ENCODE assay signal across 8 cellular contexts in the genomic region with DNA sequence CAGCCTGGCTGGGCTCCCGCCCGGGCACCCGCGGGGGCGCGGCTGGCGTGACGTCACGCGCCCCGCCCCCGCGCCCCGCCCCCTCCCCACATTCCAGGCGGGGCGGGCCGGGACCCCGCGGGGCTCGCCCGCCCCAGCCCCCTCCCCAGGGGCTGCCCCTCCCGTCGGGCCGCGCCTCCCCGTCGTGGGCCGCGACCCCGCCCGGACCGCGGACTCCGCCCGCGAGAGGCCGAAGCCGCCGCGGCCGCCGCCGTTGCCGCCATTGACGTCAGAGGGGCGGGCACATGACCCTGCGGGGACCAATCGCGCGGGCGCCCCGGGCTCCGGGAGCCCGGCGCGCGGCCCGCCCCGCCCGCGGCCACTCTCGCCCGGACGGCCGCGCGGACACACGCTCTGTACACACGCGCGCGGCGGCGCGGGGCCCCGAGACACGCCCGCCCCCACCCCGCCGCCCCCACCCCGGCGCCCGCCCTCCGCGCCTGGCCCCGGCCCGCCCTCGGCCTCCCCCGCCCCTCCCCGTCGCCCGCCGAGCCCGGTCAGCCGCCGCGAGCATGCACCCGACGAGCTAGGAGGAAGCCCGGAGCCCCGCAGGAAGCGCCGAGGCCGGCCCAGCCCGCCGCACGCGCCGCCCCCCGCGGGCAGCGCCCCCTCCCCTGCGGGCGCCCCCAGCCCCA. TPM values are rescaled to one million over a fixed set of nuclear protein-coding genes. Genes with fewer than 3 reads are reported as not detected.
DNase-seq lines count a peak whose midpoint lies in the region; ATAC-seq and TF ChIP-seq lines count a peak whose summit lies in the region.

A gene (plus strand): TSS at position 361 of the 674 bp plus-strand sequence.

- no peaks in the 10 kb centered on the region for H3K9me3 ChIP-seq in SJSA1 (replicated peaks)
- no peaks in the 10 kb centered on the region for H3K9me3 ChIP-seq in stomach smooth muscle (ENCODE audit: control insufficient read depth in 2 of 2, low read length in 2 of 2)

- TF ChIP-seq CTCF in Calu3 (IDR thresholded peaks at IDR 0.05; ENCODE audit: unreplicated experiment) (no peak), foreskin fibroblast (IDR thresholded peaks at IDR 0.05; ENCODE audit: low read depth, low read length) (no peak), neural crest cell (conservative IDR thresholded peaks at IDR 0.05) (no peak)

- peak within 1 kb of the TSS; percentile 74 for H3K4me3 ChIP-seq in SJSA1
- H3K4me3 ChIP-seq in foreskin fibroblast (ENCODE audit: low read depth in 1 of 2, low read length in 2 of 2), result peak within 1 kb of the TSS; percentile 77 to 82
- peak within 1 kb of the TSS; percentile 72 to 81 for H3K4me3 ChIP-seq in stomach smooth muscle (ENCODE audit: low read length in 2 of 2)

- peak; percentile 73 for ATAC-seq in GM19468 (IDR thresholded peaks at IDR 0.05; ENCODE audit: extremely low read depth, unreplicated experiment)

- H3K9me3 Mint-ChIP-seq in Calu3 (ENCODE audit: low read depth, unreplicated experiment) (no peaks in the 10 kb centered on the region), neural crest cell (no peaks in the 10 kb centered on the region)

- H3K27me3 Mint-ChIP-seq in Calu3 (ENCODE audit: unreplicated experiment) (no peaks in the 10 kb centered on the region), neural crest cell (ENCODE audit: low read depth) (peaks cover 38% of the 10 kb centered on the region)

- DNase-seq in Calu3 (peak; percentile 92), HT1080 (ENCODE audit: low read depth) (peak; percentile 14), SJSA1 (ENCODE audit: low read depth in 1 of 2, low spot score in 2 of 2) (peak in 1 of 2 experiments; percentile 83), foreskin fibroblast (peak; percentile 78 to 93), neural crest cell (ENCODE audit: low read depth, low spot score) (peak; percentile 79)
- peak; percentile 66 for DNase-seq in activated gamma-delta T cell treated with anti-CD3 and anti-CD28 coated beads, Interleukin-2, amount 50 U/mL, for 16 hours (ENCODE audit: low read depth)

- peak within 1 kb of the TSS; percentile 99 for H3K27ac Mint-ChIP-seq in Calu3 (ENCODE audit: unreplicated experiment)
- H3K27ac Mint-ChIP-seq in neural crest cell (ENCODE audit: unreplicated experiment), result peak within 1 kb of the TSS; percentile 91

- H3K9ac ChIP-seq in stomach smooth muscle (ENCODE audit: low read length in 2 of 2), result peak within 1 kb of the TSS; percentile 71 to 83

- CTCF ChIA-PET in Calu3 (lab: Charles Lee), result no interaction called here

- BruUV-seq in Calu3 (replicated peaks; lab: Mats Ljungman, UMichigan), result no TSS peak

- peaks cover 14% of the 10 kb centered on the region for H3K4me1 ChIP-seq in SJSA1 (replicated peaks)
- H3K4me1 ChIP-seq in stomach smooth muscle (ENCODE audit: control insufficient read depth, insufficient read depth, low read length), result peaks cover 31% of the 10 kb centered on the region

- H3K4me3 Mint-ChIP-seq in Calu3 (ENCODE audit: low read depth, unreplicated experiment), result peak within 1 kb of the TSS; percentile 100
- H3K4me3 Mint-ChIP-seq in neural crest cell, result peak within 1 kb of the TSS; percentile 91

- no peaks in the 10 kb centered on the region for H3K27me3 ChIP-seq in SJSA1 (replicated peaks)
- H3K27me3 ChIP-seq in stomach smooth muscle (ENCODE audit: control insufficient read depth in 1 of 2, insufficient read depth in 2 of 2, low read length in 2 of 2), result no peaks in the 10 kb centered on the region

- peaks cover 47% of the 10 kb centered on the region for H3K36me3 Mint-ChIP-seq in Calu3 (ENCODE audit: insufficient read depth, unreplicated experiment)
- H3K36me3 Mint-ChIP-seq in neural crest cell (ENCODE audit: low read depth), result no peaks in the 10 kb centered on the region

- peak within 1 kb of the TSS; percentile 62; the same call in 1 of the 2 replicates for H3K27ac ChIP-seq in SJSA1
- H3K27ac ChIP-seq in stomach smooth muscle (ENCODE audit: low read length), result peak within 1 kb of the TSS; percentile 75

- H3K4me1 Mint-ChIP-seq in Calu3 (ENCODE audit: low read depth, unreplicated experiment) (peaks cover 56% of the 10 kb centered on the region), neural crest cell (peaks cover 40% of the 10 kb centered on the region)

- intact Hi-C loops in Calu3 (cut with micrococcal nuclease; ENCODE audit: unreplicated experiment), result loop anchor here (5.0 kb wide), 2 partner anchors 48 to 113 kb away; no protein-coding TSS in a partner anchor

- H3K36me3 ChIP-seq in SJSA1 (no peaks in the 10 kb centered on the region; the same call in 1 of the 2 replicates), stomach smooth muscle (ENCODE audit: control insufficient read depth in 2 of 2, insufficient read depth in 2 of 2, low read length in 2 of 2) (no peaks in the 10 kb centered on the region)

RNA-seq across cellular contexts. Expression of the gene that starts here (rescaled TPM):
- total RNA-seq in Calu3 (2022), result 79.9 and 82.7 TPM in 2 replicates
- total RNA-seq in HT1080 (2014; rRNA removed; shearing (Covaris generic)), result 4.7 and 9.5 TPM in 2 replicates
- polyA plus RNA-seq in HT1080 (2015; cell fraction: cytosol; rRNA removed), result 26.0 and 27.3 TPM in 2 replicates
- polyA plus RNA-seq in HT1080 (2015; cell fraction: nucleus; rRNA removed), result 21.8 TPM in 2 replicates
- total RNA-seq in SJSA1 (2014; rRNA removed; shearing (Covaris generic)), result 9.8 and 10.7 TPM in 2 replicates
- 41.2 and 44.6 TPM in 2 replicates for total RNA-seq in neural crest cell
